Comparison of ENCODE assay signal across 9 cellular contexts in genomic region chr9:37963936-37964739, GRCh38.
DNase-seq lines count a peak whose midpoint lies in the region; ATAC-seq, FAIRE-seq and TF ChIP-seq lines count a peak whose summit lies in the region.
"Had no signal": no experiment of that assay in that cellular context is flagged by ENCODE, and none has a peak within 500 bp of the region (broad histone marks: within the 10 kb centered on the region; RNA-seq: fewer than 3 reads in every experiment).

No MANE protein-coding gene starts in this region.

- no peak for DNase-seq in activated CD4-positive, alpha-beta T cell treated with anti-CD3 and anti-CD28 coated beads, Interleukin-2, amount 10 ng/mL, durations not matched to agents 24 days and 14 days
- no peak for DNase-seq in activated CD4-positive, alpha-beta T cell treated with anti-CD3 and anti-CD28 coated beads, Interleukin-2, amount 50 U/mL, for 1 hour
- peak; percentile 88 for DNase-seq in SW480 (ENCODE audit: low spot score)
- no peak for DNase-seq in glutamatergic neuron
- peak; percentile 91 for DNase-seq in small intestine
- no peak for DNase-seq in HTR-8/SVneo (ENCODE audit: insufficient read length, low spot score)

- no peak for ATAC-seq in GM21717 (IDR thresholded peaks at IDR 0.05; ENCODE audit: unreplicated experiment)
- ATAC-seq in GM18868 (IDR thresholded peaks at IDR 0.05; ENCODE audit: unreplicated experiment), result no peak

- H3K9me3 Mint-ChIP-seq in activated CD4-positive, alpha-beta T cell treated with anti-CD3 and anti-CD28 coated beads, Interleukin-2, amount 10 ng/mL, durations not matched to agents 24 days and 14 days, result no peaks in the 10 kb centered on the region
- peaks cover 6% of the 10 kb centered on the region for H3K9me3 Mint-ChIP-seq in glutamatergic neuron (ENCODE audit: unreplicated experiment)

- no peak overlapping the region for H3K4me3 Mint-ChIP-seq in activated CD4-positive, alpha-beta T cell treated with anti-CD3 and anti-CD28 coated beads, Interleukin-2, amount 10 ng/mL, durations not matched to agents 24 days and 14 days
- H3K4me3 Mint-ChIP-seq in glutamatergic neuron (ENCODE audit: unreplicated experiment), result no peak overlapping the region

- no peaks in the 10 kb centered on the region for H3K36me3 ChIP-seq in small intestine (ENCODE audit: control insufficient read depth in 2 of 2, insufficient read depth in 2 of 2, low read length in 2 of 2)
- H3K36me3 ChIP-seq: BLaER1 had no signal

- no peaks in the 10 kb centered on the region for H3K27me3 Mint-ChIP-seq in activated CD4-positive, alpha-beta T cell treated with anti-CD3 and anti-CD28 coated beads, Interleukin-2, amount 10 ng/mL, durations not matched to agents 24 days and 14 days
- peaks cover 9% of the 10 kb centered on the region for H3K27me3 Mint-ChIP-seq in glutamatergic neuron (ENCODE audit: unreplicated experiment)

- H3K4me1 Mint-ChIP-seq in activated CD4-positive, alpha-beta T cell treated with anti-CD3 and anti-CD28 coated beads, Interleukin-2, amount 10 ng/mL, durations not matched to agents 24 days and 14 days, result peaks cover 23% of the 10 kb centered on the region
- H3K4me1 Mint-ChIP-seq in glutamatergic neuron (ENCODE audit: low read depth, unreplicated experiment), result peaks cover 7% of the 10 kb centered on the region

- H3K4me3 ChIP-seq in small intestine (ENCODE audit: low read depth in 1 of 2, low read length in 2 of 2), result no peak overlapping the region
- H3K4me3 ChIP-seq: BLaER1 had no signal

- H3K27me3 ChIP-seq in small intestine (ENCODE audit: control insufficient read depth in 2 of 2, insufficient read depth in 2 of 2, low read length in 2 of 2), result no peaks in the 10 kb centered on the region
- H3K27me3 ChIP-seq: BLaER1 had no signal

- WGBS in small intestine, 3 donors, result 12 to 50% (median 32%) methylated on average over 15 of the region's 15 CpGs

- FAIRE-seq in small intestine (lab: Jason Lieb, UNC) (no peak), HTR-8/SVneo (lab: Jason Lieb, UNC) (no peak)

- no peaks in the 10 kb centered on the region for H3K9me3 ChIP-seq in small intestine (ENCODE audit: control insufficient read depth, low read depth)
- H3K9me3 ChIP-seq: BLaER1 had no signal

- H3K27ac Mint-ChIP-seq in activated CD4-positive, alpha-beta T cell treated with anti-CD3 and anti-CD28 coated beads, Interleukin-2, amount 10 ng/mL, durations not matched to agents 24 days and 14 days, result peak overlapping the region; percentile 39
- peak overlapping the region; percentile 44 for H3K27ac Mint-ChIP-seq in glutamatergic neuron (ENCODE audit: unreplicated experiment)

- peaks cover 4 to 16% of the 10 kb centered on the region in 2 donors for H3K4me1 ChIP-seq in small intestine (ENCODE audit: control insufficient read depth in 2 of 2, insufficient read depth in 1 of 2, low read depth in 1 of 2, low read length in 1 of 2)

- TF ChIP-seq CTCF in glutamatergic neuron (IDR thresholded peaks at IDR 0.05; ENCODE audit: partially characterized antibody, unreplicated experiment), result no peak

- H3K27ac ChIP-seq in small intestine (ENCODE audit: low read depth in 1 of 2, low read length in 1 of 2), result peak overlapping the region; percentile 73 to 86
- H3K27ac ChIP-seq: BLaER1 had no signal

- intact Hi-C loops in activated CD4-positive, alpha-beta T cell treated with anti-CD3 and anti-CD28 coated beads, Interleukin-2, amount 10 ng/mL, durations not matched to agents 24 days and 14 days (cut with micrococcal nuclease), result no loop called here

- H3K36me3 Mint-ChIP-seq in activated CD4-positive, alpha-beta T cell treated with anti-CD3 and anti-CD28 coated beads, Interleukin-2, amount 10 ng/mL, durations not matched to agents 24 days and 14 days (ENCODE audit: low read depth), result no peaks in the 10 kb centered on the region
- H3K36me3 Mint-ChIP-seq in glutamatergic neuron (ENCODE audit: unreplicated experiment), result no peaks in the 10 kb centered on the region

Comparison
In these comparisons a context has a peak if more than half of its experiments do, and no peak if none do; other contexts are left out.
1. DNase-seq: peak in SW480 (single experiment) and small intestine (single experiment); none in activated CD4-positive, alpha-beta T cell treated with anti-CD3 and anti-CD28 coated beads, Interleukin-2, amount 10 ng/mL, durations not matched to agents 24 days and 14 days (single experiment), activated CD4-positive, alpha-beta T cell treated with anti-CD3 and anti-CD28 coated beads, Interleukin-2, amount 50 U/mL, for 1 hour (single experiment), glutamatergic neuron (single experiment) and HTR-8/SVneo (single experiment).